Comparison of ENCODE assay signal across 1 cellular context in genomic region chr10:125151170-125151823, GRCh38.
TF ChIP-seq lines count a peak whose summit lies in the region.

No MANE protein-coding gene starts in this region.

TF ChIP-seq in K562, 482 proteins besides CTCF, POLR2A, EP300 and RAD21 (continued from another document):
- TF ChIP-seq ZMIZ1 (IDR thresholded peaks at IDR 0.05; ENCODE audit: low read depth in 2 of 2, low read length in 2 of 2) = no peak
- peak; percentile 27 for TF ChIP-seq RBFOX2 (IDR thresholded peaks at IDR 0.05; ENCODE audit: low read depth, low read length)
